ENCODE assay signal across 14 cellular contexts in the genomic region with DNA sequence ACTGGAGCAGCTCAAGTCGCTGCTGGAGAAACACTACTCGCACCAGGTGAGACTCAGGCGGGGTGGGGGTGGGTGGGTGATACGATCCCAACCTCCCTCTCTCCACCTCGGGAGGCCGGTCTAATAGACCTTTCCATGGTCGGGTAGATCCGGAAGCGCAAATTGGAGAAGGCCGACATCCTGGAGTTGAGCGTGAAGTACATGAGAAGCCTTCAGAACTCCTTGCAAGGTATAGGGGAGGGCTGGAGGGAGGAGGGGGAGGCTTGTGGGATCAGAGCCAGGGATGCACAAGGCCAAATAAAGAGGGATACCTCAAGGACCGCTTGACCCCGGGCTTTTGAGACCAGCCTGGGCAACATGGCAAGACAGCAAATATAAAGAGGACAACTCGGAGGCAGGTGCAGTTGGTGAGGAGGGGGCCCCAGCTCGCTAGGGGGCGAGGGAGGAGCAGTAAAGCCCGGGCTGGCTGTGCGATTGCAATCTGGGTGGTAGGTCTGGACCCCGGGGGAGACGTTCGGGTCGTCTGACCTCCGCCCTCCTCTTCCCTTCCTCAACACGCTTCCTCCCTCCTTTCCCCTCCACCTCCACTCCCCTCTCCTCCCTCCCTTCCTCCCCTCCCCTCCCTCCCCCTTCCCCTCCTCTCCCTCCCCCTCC. TPM values are rescaled to one million over a fixed set of nuclear protein-coding genes. Genes with fewer than 3 reads are reported as not detected.
DNase-seq lines count a peak whose midpoint lies in the region; ATAC-seq, FAIRE-seq and TF ChIP-seq lines count a peak whose summit lies in the region.
"Had no signal": no experiment of that assay in that cellular context is flagged by ENCODE, and none has a peak within 500 bp of the region (broad histone marks: within the 10 kb centered on the region; RNA-seq: fewer than 3 reads in every experiment).

No MANE protein-coding gene starts in this region.

- TF ChIP-seq EP300 in HepG2 (IDR thresholded peaks at IDR 0.05; ENCODE audit: low read depth in 2 of 2, low read length in 2 of 2) = no peak
- no peak for TF ChIP-seq EP300 in HepG2 (CRISPR knock-in tag; IDR thresholded peaks at IDR 0.05; ENCODE audit: borderline replicate concordance)

- CTCF ChIA-PET in HepG2 (lab: Yijun Ruan, JAX; ENCODE audit: low intra/inter-chr PET ratio, low total read pairs) = interaction anchor here (1.6 to 1.9 kb wide), 2 partner anchors 39 to 192 kb away, joined by 7 to 9 read pairs; a partner anchor contains a TSS

- H2AK5ac ChIP-seq in mesendoderm (ENCODE audit: low read length) = no peak overlapping the region

- H2BK15ac ChIP-seq in mesendoderm (replicated peaks; ENCODE audit: low read depth) = no peak overlapping the region

- H4K5ac ChIP-seq in mesendoderm (ENCODE audit: low read length) = no peak overlapping the region

- intact Hi-C loops in HepG2 (cut with micrococcal nuclease; ENCODE audit: unreplicated experiment) = loop anchor here (5.0 to 10.0 kb wide), 2 partner anchors 140 to 148 kb away; a partner anchor contains a TSS
- intact Hi-C loops in vagina (cut with DNase I) = loop anchor here (5.0 to 10.0 kb wide), 4 partner anchors 103 to 192 kb away; no protein-coding TSS in a partner anchor

- in situ Hi-C loops in HepG2 (cut with HindIII; ENCODE audit: extremely low pct_ligation_motif_present, low pct_unique_long_range_greater_than_20kb) = loop anchor here (5.0 to 10.0 kb wide), 3 partner anchors 38 to 170 kb away; a partner anchor contains a TSS

- no peak overlapping the region for H3K18ac ChIP-seq in mesendoderm (ENCODE audit: low read length)

- no TSS peak for BruUV-seq in HepG2 (replicated peaks; lab: Mats Ljungman, UMichigan)

- WGBS in HepG2 (ENCODE audit: low lambda C conversion rate) = 41% methylated on average over 24 of the region's 24 CpGs
- WGBS in mesendoderm (ENCODE audit: extremely low coverage, insufficient coverage, low lambda C conversion rate) = no CpG with 5 or more reads among the region's 24 CpGs

- peaks cover 36% of the 10 kb centered on the region for H3K27me3 ChIP-seq in HUES48 (ENCODE audit: control insufficient read depth, insufficient read depth, low read length)
- H3K27me3 ChIP-seq in HepG2 (ENCODE audit: control insufficient read depth in 1 of 2, insufficient read depth in 2 of 2, low read length in 2 of 2) = peaks cover 15 to 57% of the 10 kb centered on the region in 2 experiments
- peaks cover 27% of the 10 kb centered on the region for H3K27me3 ChIP-seq in vagina
- peaks cover 47% of the 10 kb centered on the region for H3K27me3 ChIP-seq in mesendoderm (ENCODE audit: insufficient read depth, low read length, poor library complexity)

- 0 out of 2 replicates have a peak, but pooled peaks cover 5% of the 10 kb centered on the region for H4K20me1 ChIP-seq in HepG2 (ENCODE audit: insufficient read depth, low read length)

- H3K36me3 ChIP-seq in HUES48 (ENCODE audit: control insufficient read depth, insufficient read depth, low read length) (no peaks in the 10 kb centered on the region), HepG2 (replicated peaks in 1 of 2; ENCODE audit: control insufficient read depth in 1 of 2, insufficient read depth in 2 of 2, low read length in 2 of 2) (no peaks in the 10 kb centered on the region), vagina (no peaks in the 10 kb centered on the region), mesendoderm (ENCODE audit: control insufficient read depth, insufficient read depth, low read length) (no peaks in the 10 kb centered on the region)
- H3K36me3 ChIP-seq: BE2C had no signal

- no peak for TF ChIP-seq CTCF in coronary artery (IDR thresholded peaks at IDR 0.05)
- TF ChIP-seq CTCF in HepG2 (CRISPR knock-in tag; IDR thresholded peaks at IDR 0.05) = no peak
- TF ChIP-seq CTCF in vagina (IDR thresholded peaks at IDR 0.05) = no peak

- H3K4me3 ChIP-seq in HUES48 (ENCODE audit: low read depth, low read length) (peak overlapping the region; percentile 69), coronary artery (peak overlapping the region; percentile 24), HepG2 (replicated peaks in 1 of 3; ENCODE audit: insufficient read depth in 1 of 3, low read depth in 2 of 3, low read length in 3 of 3) (no peak overlapping the region), vagina (no peak overlapping the region), mesendoderm (ENCODE audit: low read length) (no peak overlapping the region)

- no peak overlapping the region for H3K27ac ChIP-seq in HUES48 (ENCODE audit: low read depth, low read length)
- H3K27ac ChIP-seq in coronary artery = no peak overlapping the region
- H3K27ac ChIP-seq in HepG2 (ENCODE audit: extremely low read length, insufficient read depth, low read length) = no peak overlapping the region
- H3K27ac ChIP-seq in vagina = no peak overlapping the region
- no peak overlapping the region for H3K27ac ChIP-seq in mesendoderm (ENCODE audit: low read depth, low read length)

- H4K8ac ChIP-seq in mesendoderm (ENCODE audit: low read depth, low read length) = no peak overlapping the region

- FAIRE-seq in HepG2 (lab: Jason Lieb, UNC) = no peak

- H3K4me2 ChIP-seq in HepG2 (ENCODE audit: low read depth, low read length) = no peak overlapping the region
- no peak overlapping the region for H3K4me2 ChIP-seq in mesendoderm (ENCODE audit: low read length)

- H3K79me1 ChIP-seq in mesendoderm (ENCODE audit: low read length) = no peaks in the 10 kb centered on the region

- TF ChIP-seq POLR2A in HepG2 (IDR thresholded peaks at IDR 0.05; ENCODE audit: insufficient read depth in 1 of 2, low read depth in 2 of 2, low read length in 2 of 2) (no peak), vagina (IDR thresholded peaks at IDR 0.05) (no peak)

- H3K79me2 ChIP-seq in HepG2 (ENCODE audit: insufficient read depth, low read length) (no peaks in the 10 kb centered on the region), mesendoderm (ENCODE audit: control insufficient read depth, insufficient read depth, low read length) (no peaks in the 10 kb centered on the region)

- no peak overlapping the region for H2BK5ac ChIP-seq in mesendoderm (ENCODE audit: low read length)

- no peak overlapping the region for H3K9ac ChIP-seq in HUES48 (ENCODE audit: low read depth, low read length)
- H3K9ac ChIP-seq in HepG2 (ENCODE audit: insufficient read depth, low read depth, low read length) = no peak overlapping the region
- no peak overlapping the region for H3K9ac ChIP-seq in mesendoderm (ENCODE audit: low read length)

- peak; percentile 79 for DNase-seq in DMS79 treated with DMSO at 0.1 percent for 48 hours (lab: John Stamatoyannopoulos, UW)
- no peak for DNase-seq in coronary artery (ENCODE audit: low spot score)
- DNase-seq in HepG2 (ENCODE audit: low spot score) = no peak
- DNase-seq in AML-193 (lab: John Stamatoyannopoulos, UW) = no peak
- no peak for DNase-seq in vagina (ENCODE audit: extremely low spot score in 2 of 2)
- no peak for DNase-seq in mesendoderm
- DNase-seq: GOT3, NCI-H187 treated with DMSO at 0.1 percent for 48 hours, SIG-M5 had no signal

- POLR2A ChIA-PET in HepG2 (lab: Yijun Ruan, JAX) = interaction anchor here (0.8 kb wide), 1 partner anchor 9 kb away, joined by 4 read pairs; a partner anchor contains a TSS

- H3K4me1 ChIP-seq in HUES48 (ENCODE audit: control insufficient read depth, insufficient read depth, low read length) (peaks cover 31% of the 10 kb centered on the region), HepG2 (ENCODE audit: insufficient read depth, low read length) (peaks cover 42% of the 10 kb centered on the region), vagina (peaks cover 37% of the 10 kb centered on the region), mesendoderm (ENCODE audit: control insufficient read depth, low read depth, low read length) (no peaks in the 10 kb centered on the region)
- H3K4me1 ChIP-seq: BE2C had no signal

- H2BK120ac ChIP-seq in mesendoderm (ENCODE audit: low read depth, low read length) = no peak overlapping the region

- no peak overlapping the region for H2AFZ ChIP-seq in HepG2 (ENCODE audit: low read length)

- H3K9me3 ChIP-seq in HUES48 (ENCODE audit: control insufficient read depth, insufficient read depth, low read length) (no peaks in the 10 kb centered on the region), HepG2 (ENCODE audit: low read length) (no peaks in the 10 kb centered on the region), vagina (no peaks in the 10 kb centered on the region)
- H3K9me3 ChIP-seq: BE2C had no signal

- no peak for ATAC-seq in HepG2

- TF ChIP-seq RAD21 in HepG2 (CRISPR knock-in tag; IDR thresholded peaks at IDR 0.05) = no peak

- no peak overlapping the region for H3K4ac ChIP-seq in mesendoderm (ENCODE audit: low read depth, low read length)

- no peak overlapping the region for H3K23ac ChIP-seq in mesendoderm (ENCODE audit: low read length)

- no peak overlapping the region for H3K56ac ChIP-seq in mesendoderm (ENCODE audit: low read length)

RNA-seq across cellular contexts. Expression of a gene that starts 0.5 kb away (rescaled TPM):
- total RNA-seq in HepG2 (2016; rRNA removed; fragmentation: Illumina TruSeq; extraction: Trizol) (not detected in 2 replicates), vagina (not detected)
- total RNA-seq in HepG2 (2016; cell fraction: cytosol; rRNA removed; fragmentation: Illumina TruSeq; extraction: Trizol; ENCODE audit: low read depth) = not detected in 2 replicates
- total RNA-seq in HepG2 (2016; cell fraction: insoluble cytoplasmic fraction; rRNA removed; fragmentation: Illumina TruSeq; extraction: Trizol) = not detected in 2 replicates
- total RNA-seq in HepG2 (2016; cell fraction: membrane; rRNA removed; fragmentation: Illumina TruSeq; extraction: Trizol) = not detected in 2 replicates
- total RNA-seq in HepG2 (2016; cell fraction: nucleus; rRNA removed; fragmentation: Illumina TruSeq; extraction: Trizol) = not detected in 2 replicates
- polyA plus RNA-seq in HepG2 (2011; rRNA removed) = not detected in 2 replicates
- polyA plus RNA-seq in HepG2 (2011; cell fraction: cytosol; rRNA removed) = not detected in 2 replicates
- not detected in 2 replicates for polyA plus RNA-seq in HepG2 (2011; cell fraction: nucleus; rRNA removed)
- not detected in 2 replicates for polyA plus RNA-seq in HepG2 (2012)
- not detected in 2 replicates for polyA plus RNA-seq in HepG2 (2016; cell fraction: cytosol; fragmentation: Illumina TruSeq; extraction: Trizol; ENCODE audit: low read depth)
- polyA plus RNA-seq in HepG2 (2016; cell fraction: insoluble cytoplasmic fraction; fragmentation: Illumina TruSeq; extraction: Trizol; ENCODE audit: low read depth) = not detected in 2 replicates
- polyA plus RNA-seq in HepG2 (2016; cell fraction: membrane; fragmentation: Illumina TruSeq; extraction: Trizol; ENCODE audit: low read depth) = not detected in 2 replicates
- not detected in 2 replicates for polyA plus RNA-seq in HepG2 (2016; cell fraction: nucleus; fragmentation: Illumina TruSeq; extraction: Trizol; ENCODE audit: insufficient read depth, low read depth)
- not detected in 2 replicates for polyA minus RNA-seq in HepG2 (2011; rRNA and poly(A)+ RNA removed; ENCODE audit: low replicate concordance)
- not detected in 2 replicates for polyA minus RNA-seq in HepG2 (2011; cell fraction: cytosol; rRNA and poly(A)+ RNA removed)
- polyA minus RNA-seq in HepG2 (2011; cell fraction: nucleus; rRNA and poly(A)+ RNA removed) = not detected in 2 replicates
- polyA plus RNA-seq in mesendoderm (2013, experiment 1 of 2) = 0.27 TPM
- polyA plus RNA-seq in mesendoderm (2013, experiment 2 of 2) = 0.20 TPM
- total RNA-seq: IMR-90, left cardiac atrium, OCI-LY7 had no signal
- polyA plus RNA-seq: IMR-90 had no signal

RNA-seq across cellular contexts. Expression of a gene that starts 8.8 kb away (rescaled TPM):
- 61.7 and 69.7 TPM in 2 replicates for total RNA-seq in HepG2 (2016; rRNA removed; fragmentation: Illumina TruSeq; extraction: Trizol)
- 23.7 and 29.8 TPM in 2 replicates for total RNA-seq in HepG2 (2016; cell fraction: cytosol; rRNA removed; fragmentation: Illumina TruSeq; extraction: Trizol; ENCODE audit: low read depth)
- total RNA-seq in HepG2 (2016; cell fraction: insoluble cytoplasmic fraction; rRNA removed; fragmentation: Illumina TruSeq; extraction: Trizol) = 60.0 and 68.5 TPM in 2 replicates
- 90.0 and 91.4 TPM in 2 replicates for total RNA-seq in HepG2 (2016; cell fraction: membrane; rRNA removed; fragmentation: Illumina TruSeq; extraction: Trizol)
- total RNA-seq in HepG2 (2016; cell fraction: nucleus; rRNA removed; fragmentation: Illumina TruSeq; extraction: Trizol) = 45.6 and 50.8 TPM in 2 replicates
- polyA plus RNA-seq in HepG2 (2011; rRNA removed) = 23.1 and 24.6 TPM in 2 replicates
- polyA plus RNA-seq in HepG2 (2011; cell fraction: cytosol; rRNA removed) = 23.8 and 31.3 TPM in 2 replicates
- polyA plus RNA-seq in HepG2 (2011; cell fraction: nucleus; rRNA removed) = 8.9 and 10.8 TPM in 2 replicates
- 26.0 and 27.3 TPM in 2 replicates for polyA plus RNA-seq in HepG2 (2012)
- polyA plus RNA-seq in HepG2 (2016; cell fraction: cytosol; fragmentation: Illumina TruSeq; extraction: Trizol; ENCODE audit: low read depth) = 38.8 and 46.6 TPM in 2 replicates
- polyA plus RNA-seq in HepG2 (2016; cell fraction: insoluble cytoplasmic fraction; fragmentation: Illumina TruSeq; extraction: Trizol; ENCODE audit: low read depth) = 66.5 and 67.0 TPM in 2 replicates
- polyA plus RNA-seq in HepG2 (2016; cell fraction: membrane; fragmentation: Illumina TruSeq; extraction: Trizol; ENCODE audit: low read depth) = 87.3 and 91.3 TPM in 2 replicates
- polyA plus RNA-seq in HepG2 (2016; cell fraction: nucleus; fragmentation: Illumina TruSeq; extraction: Trizol; ENCODE audit: insufficient read depth, low read depth) = 77.9 and 79.1 TPM in 2 replicates
- polyA minus RNA-seq in HepG2 (2011; rRNA and poly(A)+ RNA removed; ENCODE audit: low replicate concordance) = 42.4 and 109 TPM in 2 replicates
- polyA minus RNA-seq in HepG2 (2011; cell fraction: cytosol; rRNA and poly(A)+ RNA removed) = 24.0 and 31.1 TPM in 2 replicates
- polyA minus RNA-seq in HepG2 (2011; cell fraction: nucleus; rRNA and poly(A)+ RNA removed) = 12.5 and 14.2 TPM in 2 replicates
- total RNA-seq in vagina = 43.2 TPM
- 54.8 TPM for polyA plus RNA-seq in mesendoderm (2013, experiment 1 of 2)
- polyA plus RNA-seq in mesendoderm (2013, experiment 2 of 2) = 54.8 TPM

RNA-seq across cellular contexts. Expression of a gene that starts 16.4 kb away (rescaled TPM):
- total RNA-seq in HepG2 (2016; rRNA removed; fragmentation: Illumina TruSeq; extraction: Trizol) (0.27 and 0.31 TPM in 2 replicates), vagina (11.5 TPM)
- 0.09 and 0.10 TPM in 2 replicates for total RNA-seq in HepG2 (2016; cell fraction: cytosol; rRNA removed; fragmentation: Illumina TruSeq; extraction: Trizol; ENCODE audit: low read depth)
- 0.12 and 0.28 TPM in 2 replicates for total RNA-seq in HepG2 (2016; cell fraction: insoluble cytoplasmic fraction; rRNA removed; fragmentation: Illumina TruSeq; extraction: Trizol)
- total RNA-seq in HepG2 (2016; cell fraction: membrane; rRNA removed; fragmentation: Illumina TruSeq; extraction: Trizol) = 0.34 TPM in 2 replicates
- 0.31 TPM in 2 replicates for total RNA-seq in HepG2 (2016; cell fraction: nucleus; rRNA removed; fragmentation: Illumina TruSeq; extraction: Trizol)
- polyA plus RNA-seq in HepG2 (2011; rRNA removed) = 0.22 and 0.44 TPM in 2 replicates
- 0.19 and 0.31 TPM in 2 replicates for polyA plus RNA-seq in HepG2 (2011; cell fraction: cytosol; rRNA removed)
- polyA plus RNA-seq in HepG2 (2011; cell fraction: nucleus; rRNA removed) = 0.50 and 0.85 TPM in 2 replicates
- 0.15 and 0.28 TPM in 2 replicates for polyA plus RNA-seq in HepG2 (2012)
- polyA plus RNA-seq in HepG2 (2016; cell fraction: cytosol; fragmentation: Illumina TruSeq; extraction: Trizol; ENCODE audit: low read depth) = 0.09 and 0.19 TPM in 2 replicates
- 0.29 and 0.35 TPM in 2 replicates for polyA plus RNA-seq in HepG2 (2016; cell fraction: insoluble cytoplasmic fraction; fragmentation: Illumina TruSeq; extraction: Trizol; ENCODE audit: low read depth)
- 0.34 and 0.41 TPM in 2 replicates for polyA plus RNA-seq in HepG2 (2016; cell fraction: membrane; fragmentation: Illumina TruSeq; extraction: Trizol; ENCODE audit: low read depth)
- polyA plus RNA-seq in HepG2 (2016; cell fraction: nucleus; fragmentation: Illumina TruSeq; extraction: Trizol; ENCODE audit: insufficient read depth, low read depth) = 0.17 and 0.36 TPM in 2 replicates
- 0.98 and 5.5 TPM in 2 replicates for polyA minus RNA-seq in HepG2 (2011; rRNA and poly(A)+ RNA removed; ENCODE audit: low replicate concordance)
- polyA minus RNA-seq in HepG2 (2011; cell fraction: cytosol; rRNA and poly(A)+ RNA removed) = 0.30 and 0.44 TPM in 2 replicates
- 0.25 and 0.26 TPM in 2 replicates for polyA minus RNA-seq in HepG2 (2011; cell fraction: nucleus; rRNA and poly(A)+ RNA removed)
- polyA plus RNA-seq in mesendoderm (2013, experiment 1 of 2) = 0.87 TPM
- 0.88 TPM for polyA plus RNA-seq in mesendoderm (2013, experiment 2 of 2)
- total RNA-seq: OCI-LY7 had no signal

RNA-seq across cellular contexts. Expression of a gene that starts 38.6 kb away (rescaled TPM):
- 1.7 and 9.8 TPM in 2 replicates for total RNA-seq in HepG2 (2016; rRNA removed; fragmentation: Illumina TruSeq; extraction: Trizol)
- total RNA-seq in HepG2 (2016; cell fraction: cytosol; rRNA removed; fragmentation: Illumina TruSeq; extraction: Trizol; ENCODE audit: low read depth) = 2.0 and 3.0 TPM in 2 replicates
- total RNA-seq in HepG2 (2016; cell fraction: insoluble cytoplasmic fraction; rRNA removed; fragmentation: Illumina TruSeq; extraction: Trizol) = 2.1 and 8.9 TPM in 2 replicates
- 2.4 and 2.5 TPM in 2 replicates for total RNA-seq in HepG2 (2016; cell fraction: membrane; rRNA removed; fragmentation: Illumina TruSeq; extraction: Trizol)
- 14.8 and 17.7 TPM in 2 replicates for total RNA-seq in HepG2 (2016; cell fraction: nucleus; rRNA removed; fragmentation: Illumina TruSeq; extraction: Trizol)
- polyA plus RNA-seq in HepG2 (2011; rRNA removed) = 15.9 and 17.9 TPM in 2 replicates
- 3.1 and 5.5 TPM in 2 replicates for polyA plus RNA-seq in HepG2 (2011; cell fraction: cytosol; rRNA removed)
- polyA plus RNA-seq in HepG2 (2011; cell fraction: nucleus; rRNA removed) = 282 and 411 TPM in 2 replicates
- 3.9 and 4.0 TPM in 2 replicates for polyA plus RNA-seq in HepG2 (2012)
- 0.45 and 0.62 TPM in 2 replicates for polyA plus RNA-seq in HepG2 (2016; cell fraction: cytosol; fragmentation: Illumina TruSeq; extraction: Trizol; ENCODE audit: low read depth)
- 1.8 and 3.9 TPM in 2 replicates for polyA plus RNA-seq in HepG2 (2016; cell fraction: insoluble cytoplasmic fraction; fragmentation: Illumina TruSeq; extraction: Trizol; ENCODE audit: low read depth)
- polyA plus RNA-seq in HepG2 (2016; cell fraction: membrane; fragmentation: Illumina TruSeq; extraction: Trizol; ENCODE audit: low read depth) = 0.85 and 1.2 TPM in 2 replicates
- 47.0 and 48.9 TPM in 2 replicates for polyA plus RNA-seq in HepG2 (2016; cell fraction: nucleus; fragmentation: Illumina TruSeq; extraction: Trizol; ENCODE audit: insufficient read depth, low read depth)
- 16.5 and 27.5 TPM in 2 replicates for polyA minus RNA-seq in HepG2 (2011; rRNA and poly(A)+ RNA removed; ENCODE audit: low replicate concordance)
- polyA minus RNA-seq in HepG2 (2011; cell fraction: cytosol; rRNA and poly(A)+ RNA removed) = 2.5 TPM in 2 replicates
- 30.0 and 38.2 TPM in 2 replicates for polyA minus RNA-seq in HepG2 (2011; cell fraction: nucleus; rRNA and poly(A)+ RNA removed)
- 19.4 TPM for total RNA-seq in vagina
- 0.31 TPM for polyA plus RNA-seq in mesendoderm (2013, experiment 1 of 2)
- polyA plus RNA-seq in mesendoderm (2013, experiment 2 of 2) = 0.41 TPM
- total RNA-seq: OCI-LY7 had no signal

RNA-seq across cellular contexts. Expression of a gene that starts 45.1 kb away (rescaled TPM):
- total RNA-seq in HepG2 (2016; rRNA removed; fragmentation: Illumina TruSeq; extraction: Trizol) (545 and 787 TPM in 2 replicates), vagina (154 TPM)
- 342 and 387 TPM in 2 replicates for total RNA-seq in HepG2 (2016; cell fraction: cytosol; rRNA removed; fragmentation: Illumina TruSeq; extraction: Trizol; ENCODE audit: low read depth)
- total RNA-seq in HepG2 (2016; cell fraction: insoluble cytoplasmic fraction; rRNA removed; fragmentation: Illumina TruSeq; extraction: Trizol) = 525 and 788 TPM in 2 replicates
- 707 and 829 TPM in 2 replicates for total RNA-seq in HepG2 (2016; cell fraction: membrane; rRNA removed; fragmentation: Illumina TruSeq; extraction: Trizol)
- 180 and 186 TPM in 2 replicates for total RNA-seq in HepG2 (2016; cell fraction: nucleus; rRNA removed; fragmentation: Illumina TruSeq; extraction: Trizol)
- 146 and 214 TPM in 2 replicates for polyA plus RNA-seq in HepG2 (2011; rRNA removed)
- 92.5 and 127 TPM in 2 replicates for polyA plus RNA-seq in HepG2 (2011; cell fraction: cytosol; rRNA removed)
- polyA plus RNA-seq in HepG2 (2011; cell fraction: nucleus; rRNA removed) = 29.2 and 40.5 TPM in 2 replicates
- polyA plus RNA-seq in HepG2 (2012) = 1,228 and 1,771 TPM in 2 replicates
- 1,048 and 1,064 TPM in 2 replicates for polyA plus RNA-seq in HepG2 (2016; cell fraction: cytosol; fragmentation: Illumina TruSeq; extraction: Trizol; ENCODE audit: low read depth)
- 1,078 and 1,177 TPM in 2 replicates for polyA plus RNA-seq in HepG2 (2016; cell fraction: insoluble cytoplasmic fraction; fragmentation: Illumina TruSeq; extraction: Trizol; ENCODE audit: low read depth)
- 1,296 and 1,373 TPM in 2 replicates for polyA plus RNA-seq in HepG2 (2016; cell fraction: membrane; fragmentation: Illumina TruSeq; extraction: Trizol; ENCODE audit: low read depth)
- polyA plus RNA-seq in HepG2 (2016; cell fraction: nucleus; fragmentation: Illumina TruSeq; extraction: Trizol; ENCODE audit: insufficient read depth, low read depth) = 473 and 475 TPM in 2 replicates
- polyA minus RNA-seq in HepG2 (2011; rRNA and poly(A)+ RNA removed; ENCODE audit: low replicate concordance) = 12.9 and 31.5 TPM in 2 replicates
- polyA minus RNA-seq in HepG2 (2011; cell fraction: cytosol; rRNA and poly(A)+ RNA removed) = 48.1 and 62.3 TPM in 2 replicates
- polyA minus RNA-seq in HepG2 (2011; cell fraction: nucleus; rRNA and poly(A)+ RNA removed) = 53.2 and 59.9 TPM in 2 replicates
- 1,162 TPM for polyA plus RNA-seq in mesendoderm (2013, experiment 1 of 2)
- 1,142 TPM for polyA plus RNA-seq in mesendoderm (2013, experiment 2 of 2)

Comparison
In these comparisons a context has a peak if more than half of its experiments do, and no peak if none do; other contexts are left out.
1. H3K4me3 ChIP-seq: peak in HUES48 (single experiment) and coronary artery (single experiment); none in HepG2 (0 of 3), vagina (0 of 2) and mesendoderm (single experiment).